2 cellular contexts compared by ENCODE assay signal in genomic region chr20:44361021-44361420, GRCh38.
A peak's percentile ranks its signal among the peaks of the same experiment; 100 is the strongest.
TF ChIP-seq lines count a peak whose summit lies in the region.

No MANE protein-coding gene starts in this region.

TF ChIP-seq in HepG2, 621 proteins besides CTCF, POLR2A, EP300 and RAD21:
- peak; percentile 42 for TF ChIP-seq HNRNPK (IDR thresholded peaks at IDR 0.05; ENCODE audit: low read depth, low read length, poor library complexity, severe bottlenecking)
- no peak for TF ChIP-seq NFATC3 (CRISPR knock-in tag; IDR thresholded peaks at IDR 0.05)

TF ChIP-seq in SK-N-SH, 30 proteins besides CTCF, POLR2A, EP300 and RAD21:
- TF ChIP-seq TEAD4 (IDR thresholded peaks at IDR 0.05; ENCODE audit: borderline replicate concordance, insufficient read depth) (no peak), GABPA (IDR thresholded peaks at IDR 0.05; ENCODE audit: low read depth) (no peak), NFIC (IDR thresholded peaks at IDR 0.05; ENCODE audit: borderline replicate concordance) (no peak), GATA2 (CRISPR knock-in tag; IDR thresholded peaks at IDR 0.05) (no peak), JUND (IDR thresholded peaks at IDR 0.05) (no peak), MEF2A (IDR thresholded peaks at IDR 0.05; ENCODE audit: borderline replicate concordance, low read depth) (no peak), USF1 (IDR thresholded peaks at IDR 0.05; ENCODE audit: borderline replicate concordance, low read depth) (no peak), PBX3 (IDR thresholded peaks at IDR 0.05) (no peak), USF2 (IDR thresholded peaks at IDR 0.05; ENCODE audit: borderline replicate concordance, low read depth, low read length) (no peak), FOXJ3 (CRISPR knock-in tag; IDR thresholded peaks at IDR 0.05) (no peak), RCOR1 (IDR thresholded peaks at IDR 0.05; ENCODE audit: low read length) (no peak), YY1 (IDR thresholded peaks at IDR 0.05; ENCODE audit: low read depth) (no peak), FOSL2 (IDR thresholded peaks at IDR 0.05; ENCODE audit: borderline replicate concordance, low read depth) (no peak), RFX5 (IDR thresholded peaks at IDR 0.05; ENCODE audit: low read length) (no peak), EZH2phosphoT487 (IDR thresholded peaks at IDR 0.05; ENCODE audit: borderline replicate concordance, low read depth) (no peak)
